ENCODE assay signal across 21 cellular contexts in genomic region chr14:36619853-36620252, GRCh38. TPM values are rescaled to one million over a fixed set of nuclear protein-coding genes. Genes with fewer than 3 reads are reported as not detected.
"Had no signal": no experiment of that assay in that cellular context is flagged by ENCODE, and none has a peak within 500 bp of the region (broad histone marks: within the 10 kb centered on the region; RNA-seq: fewer than 3 reads in every experiment).

No MANE protein-coding gene starts in this region.

- ATAC-seq: activated T-cell treated with anti-CD3 and anti-CD28 coated beads, Interleukin-2, amount 50 U/mL, for 4 hours; psoas muscle; right lobe of liver; stimulated activated naive B cell treated with anti-CD40 and anti-IgM and Interleukin-4, amounts not matched to agents 10 μg/mL and 1 μg/mL and 100 μg/mL, for 72 hours had no signal

- H3K4me3 ChIP-seq: breast epithelium, esophagus squamous epithelium, left ventricle myocardium inferior, psoas muscle, right lobe of liver, spleen, suprapubic skin, upper lobe of left lung had no signal

- H3K27ac ChIP-seq: breast epithelium, esophagus squamous epithelium, left ventricle myocardium inferior, psoas muscle, right lobe of liver, spleen, suprapubic skin, upper lobe of left lung had no signal

- H3K9me3 ChIP-seq: breast epithelium, esophagus squamous epithelium, right lobe of liver, suprapubic skin, upper lobe of left lung had no signal

- H3K36me3 ChIP-seq: breast epithelium, esophagus squamous epithelium, left ventricle myocardium inferior, spleen, suprapubic skin, upper lobe of left lung had no signal

- DNase-seq: activated CD4-positive, alpha-beta T cell treated with anti-CD3 and anti-CD28 coated beads for 1 hour; activated CD4-positive, alpha-beta T cell treated with anti-CD3 and anti-CD28 coated beads, Interleukin-2, amount 50 U/mL, for 48 hours; activated gamma-delta T cell; activated naive CD8-positive, alpha-beta T cell treated with anti-CD3 and anti-CD28 coated beads, Interleukin-2, amount 10 ng/mL, durations not matched to agents 7 days and 5 days; activated T-cell treated with anti-CD3 and anti-CD28 coated beads, Interleukin-2, amount 50 U/mL, for 4 hours; aorta; esophagus squamous epithelium; head of caudate nucleus; left ventricle myocardium inferior; mesendoderm; psoas muscle; right lobe of liver; spleen; stimulated activated CD4-positive, alpha-beta T cell treated with anti-CD3 and anti-CD28 coated beads, Interleukin-1b, Interleukin-23, amount 100 ng/mL, for 48 hours; stimulated activated naive B cell treated with anti-CD40 and anti-IgM and Interleukin-4, amounts not matched to agents 10 μg/mL and 1 μg/mL and 100 μg/mL, for 72 hours; upper lobe of left lung had no signal

- FAIRE-seq: endometrium had no signal

- H3K27me3 ChIP-seq: breast epithelium, right lobe of liver, upper lobe of left lung had no signal

- H3K4me1 ChIP-seq: breast epithelium, esophagus squamous epithelium, left ventricle myocardium inferior, psoas muscle, right lobe of liver, spleen, suprapubic skin, upper lobe of left lung had no signal

RNA-seq across cellular contexts. Expression of gene NKX2-8, which starts 37.4 kb away (rescaled TPM):
- total RNA-seq: activated naive CD8-positive, alpha-beta T cell treated with anti-CD3 and anti-CD28 coated beads, Interleukin-2, amount 10 ng/mL, durations not matched to agents 7 days and 5 days; activated T-cell treated with anti-CD3 and anti-CD28 coated beads, Interleukin-2, amount 50 U/mL, for 4 hours; aorta; left ventricle myocardium inferior; osteoblast; psoas muscle; right lobe of liver; spleen had no signal
- polyA plus RNA-seq: aorta, neural cell, psoas muscle, spleen had no signal

RNA-seq across cellular contexts. Expression of gene PAX9, which starts 41.8 kb away (rescaled TPM):
- total RNA-seq: activated naive CD8-positive, alpha-beta T cell treated with anti-CD3 and anti-CD28 coated beads, Interleukin-2, amount 10 ng/mL, durations not matched to agents 7 days and 5 days; left ventricle myocardium inferior; right lobe of liver had no signal
- polyA plus RNA-seq: neural cell had no signal
